ENCODE assay signal across 34 cellular contexts in the genomic region with DNA sequence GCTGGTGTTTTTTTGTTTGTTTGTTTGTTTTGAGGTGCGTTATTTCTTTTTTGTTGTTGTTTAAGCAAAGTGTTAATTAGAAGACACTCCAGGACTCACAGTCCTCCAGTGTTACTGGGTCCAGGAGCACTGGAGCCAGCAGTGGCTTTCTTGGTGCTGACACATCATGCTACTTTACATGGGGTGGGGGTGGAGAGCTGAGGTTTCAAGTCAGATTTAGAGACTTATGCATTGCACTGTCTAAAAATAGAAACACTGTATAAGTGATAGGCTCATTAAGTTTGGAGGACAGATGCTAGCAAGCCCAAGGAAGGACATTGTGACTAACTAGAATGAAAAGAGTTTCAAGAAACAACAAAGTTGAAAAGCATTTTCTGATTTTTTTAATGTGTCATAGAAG.
"Had no signal": no experiment of that assay in that cellular context is flagged by ENCODE, and none has a peak within 500 bp of the region (broad histone marks: within the 10 kb centered on the region; RNA-seq: fewer than 3 reads in every experiment).

No MANE protein-coding gene starts in this region.

- H3K36me3 Mint-ChIP-seq: activated naive CD4-positive, alpha-beta T cell treated with anti-CD3 and anti-CD28 coated beads, Interleukin-2, amount 50 U/mL, for 24 hours; activated naive CD8-positive, alpha-beta T cell treated with anti-CD3 and anti-CD28 coated beads, Interleukin-2, amount 10 ng/mL, durations not matched to agents 7 days and 5 days; brain had no signal

- H3K4me1 Mint-ChIP-seq: activated naive CD4-positive, alpha-beta T cell treated with anti-CD3 and anti-CD28 coated beads, Interleukin-2, amount 50 U/mL, for 24 hours; activated naive CD8-positive, alpha-beta T cell treated with anti-CD3 and anti-CD28 coated beads, Interleukin-2, amount 10 ng/mL, durations not matched to agents 7 days and 5 days; activated T-helper 17 cell treated with anti-CD3 and anti-CD28 coated beads, Interleukin-2, amount 50 U/mL, for 72 hours; brain had no signal

- ATAC-seq: activated CD8-positive, alpha-beta T cell treated with anti-CD3 and anti-CD28 coated beads for 36 hours; activated T-cell treated with anti-CD3 and anti-CD28 coated beads, Interleukin-2, amount 50 U/mL, for 72 hours; activated T-helper 17 cell treated with anti-CD3 and anti-CD28 coated beads, Interleukin-2, amount 50 U/mL, for 72 hours had no signal

- H3K27me3 Mint-ChIP-seq: activated CD8-positive, alpha-beta T cell treated with anti-CD3 and anti-CD28 coated beads for 36 hours; activated naive CD4-positive, alpha-beta T cell treated with anti-CD3 and anti-CD28 coated beads, Interleukin-2, amount 50 U/mL, for 24 hours; activated naive CD8-positive, alpha-beta T cell treated with anti-CD3 and anti-CD28 coated beads, Interleukin-2, amount 10 ng/mL, durations not matched to agents 7 days and 5 days; activated T-helper 17 cell treated with anti-CD3 and anti-CD28 coated beads, Interleukin-2, amount 50 U/mL, for 72 hours; brain had no signal

- H3K4me3 ChIP-seq: ascending aorta, MG63 had no signal

- H3K27me3 ChIP-seq: ascending aorta, MG63 had no signal

- H3K9me3 Mint-ChIP-seq: activated T-helper 17 cell treated with anti-CD3 and anti-CD28 coated beads, Interleukin-2, amount 50 U/mL, for 72 hours; brain had no signal

- H3K27ac ChIP-seq: ascending aorta, VCaP had no signal

- H3K27ac Mint-ChIP-seq: activated CD8-positive, alpha-beta T cell treated with anti-CD3 and anti-CD28 coated beads for 36 hours; activated naive CD4-positive, alpha-beta T cell treated with anti-CD3 and anti-CD28 coated beads, Interleukin-2, amount 50 U/mL, for 24 hours; activated naive CD8-positive, alpha-beta T cell treated with anti-CD3 and anti-CD28 coated beads, Interleukin-2, amount 10 ng/mL, durations not matched to agents 7 days and 5 days; activated T-cell treated with anti-CD3 and anti-CD28 coated beads, Interleukin-2, amount 50 U/mL, for 72 hours; activated T-helper 17 cell treated with anti-CD3 and anti-CD28 coated beads, Interleukin-2, amount 50 U/mL, for 72 hours; brain had no signal

- DNase-seq: activated CD4-positive, alpha-beta T cell treated with anti-CD3 and anti-CD28 coated beads for 1 hour; activated CD4-positive, alpha-beta T cell treated with anti-CD3 and anti-CD28 coated beads for 48 hours; activated CD4-positive, alpha-beta T cell treated with anti-CD3 and anti-CD28 coated beads, Interleukin-2, amount 50 U/mL, for 4 hours; activated CD4-positive, CD25-positive, alpha-beta regulatory T cell; activated CD8-positive, alpha-beta T cell treated with anti-CD3 and anti-CD28 coated beads for 36 hours; activated effector memory CD4-positive, alpha-beta T cell treated with anti-CD3 and anti-CD28 coated beads, Interleukin-2, amount 50 U/mL, for 16 hours; activated naive CD4-positive, alpha-beta T cell; activated naive CD8-positive, alpha-beta T cell treated with anti-CD3 and anti-CD28 coated beads, Interleukin-2, amount 10 ng/mL, durations not matched to agents 7 days and 5 days; activated T-cell treated with anti-CD3 and anti-CD28 coated beads, Interleukin-2, amount 50 U/mL, for 1 hour; activated T-cell treated with anti-CD3 and anti-CD28 coated beads, Interleukin-2, amount 50 U/mL, for 72 hours; amygdala; caudate nucleus; MG63; MV-4-11; NCI-H1092; NCI-H1436 treated with DMSO at 0.1 percent for 48 hours; NCI-H1694 treated with DMSO at 0.1 percent for 48 hours; NCI-H2029; NCI-H2171; NCI-H510A; NCI-H526 treated with DMSO at 0.1 percent for 48 hours; NCI-H774; Right ventricle myocardium superior; SW 1271; T-helper 1 cell; T-helper 2 cell; T-helper 9 cell had no signal

- H3K4me1 ChIP-seq: ascending aorta had no signal

- FAIRE-seq: bronchial epithelial cell, colon had no signal

- H3K4me3 Mint-ChIP-seq: activated CD8-positive, alpha-beta T cell treated with anti-CD3 and anti-CD28 coated beads for 36 hours; activated naive CD4-positive, alpha-beta T cell treated with anti-CD3 and anti-CD28 coated beads, Interleukin-2, amount 50 U/mL, for 24 hours; activated naive CD8-positive, alpha-beta T cell treated with anti-CD3 and anti-CD28 coated beads, Interleukin-2, amount 10 ng/mL, durations not matched to agents 7 days and 5 days; activated T-cell treated with anti-CD3 and anti-CD28 coated beads, Interleukin-2, amount 50 U/mL, for 72 hours; activated T-helper 17 cell treated with anti-CD3 and anti-CD28 coated beads, Interleukin-2, amount 50 U/mL, for 72 hours; brain had no signal

- H3K36me3 ChIP-seq: ascending aorta, MG63 had no signal

- H3K9me3 ChIP-seq: ascending aorta, MG63 had no signal
